ENCODE assay signal across 26 cellular contexts in genomic region chr11:109208116-109208515, GRCh38.
"Had no signal": no experiment of that assay in that cellular context is flagged by ENCODE, and none has a peak within 500 bp of the region (broad histone marks: within the 10 kb centered on the region; RNA-seq: fewer than 3 reads in every experiment).

No MANE protein-coding gene starts in this region.

- H3K27ac Mint-ChIP-seq: endodermal cell; naive thymus-derived CD8-positive, alpha-beta T cell; nephron progenitor cell; stimulated activated effector memory CD8-positive, alpha-beta T cell treated with anti-CD3 and anti-CD28 coated beads, Interleukin-12 subunit alpha, Interleukin-12 subunit beta, amount 100 ng/mL, for 72 hours had no signal

- H3K4me3 Mint-ChIP-seq: endodermal cell; naive thymus-derived CD8-positive, alpha-beta T cell; nephron progenitor cell; stimulated activated effector memory CD8-positive, alpha-beta T cell treated with anti-CD3 and anti-CD28 coated beads, Interleukin-12 subunit alpha, Interleukin-12 subunit beta, amount 100 ng/mL, for 72 hours had no signal

- H3K4me1 ChIP-seq: gastroesophageal sphincter, heart left ventricle, lower lobe of right lung, psoas muscle, sigmoid colon, stomach, testis, tibial artery, upper lobe of left lung, uterus had no signal

- H3K27me3 ChIP-seq: gastroesophageal sphincter, heart left ventricle, hepatocyte, sigmoid colon, stomach, testis, tibial artery, upper lobe of left lung, uterus had no signal

- H3K4me3 ChIP-seq: gastroesophageal sphincter, heart left ventricle, hepatocyte, lower lobe of right lung, psoas muscle, sigmoid colon, stomach, testis, tibial artery, upper lobe of left lung, uterus had no signal

- H3K4me1 Mint-ChIP-seq: endodermal cell; naive thymus-derived CD8-positive, alpha-beta T cell; nephron progenitor cell; stimulated activated effector memory CD8-positive, alpha-beta T cell treated with anti-CD3 and anti-CD28 coated beads, Interleukin-12 subunit alpha, Interleukin-12 subunit beta, amount 100 ng/mL, for 72 hours had no signal

- DNase-seq: effector CD8-positive, alpha-beta T cell; endodermal cell; foreskin fibroblast; heart left ventricle; left colon; left ventricle myocardium superior; lower lobe of right lung; naive thymus-derived CD8-positive, alpha-beta T cell; nephron progenitor cell; nucleus accumbens; posterior cingulate gyrus; psoas muscle; right cardiac atrium; sigmoid colon; stimulated activated CD4-positive, alpha-beta T cell treated with anti-CD3 and anti-CD28 coated beads, Interleukin-2, amount 100 ng/mL, for 24 hours; stimulated activated CD4-positive, alpha-beta T cell treated with anti-CD3 and anti-CD28 coated beads, Interleukin-4, amount 100 ng/mL, for 24 hours; stimulated activated naive CD4-positive, alpha-beta T cell treated with Interleukin-2 at 50 U/mL for 16 hours; stomach; testis; tibial artery; upper lobe of left lung; uterus had no signal

- H3K36me3 Mint-ChIP-seq: naive thymus-derived CD8-positive, alpha-beta T cell; stimulated activated effector memory CD8-positive, alpha-beta T cell treated with anti-CD3 and anti-CD28 coated beads, Interleukin-12 subunit alpha, Interleukin-12 subunit beta, amount 100 ng/mL, for 72 hours had no signal

- H3K9me3 ChIP-seq: lower lobe of right lung, testis, tibial artery, upper lobe of left lung, uterus had no signal

- H3K27ac ChIP-seq: epithelial cell of prostate, gastroesophageal sphincter, heart left ventricle, hepatocyte, lower lobe of right lung, psoas muscle, sigmoid colon, stomach, testis, tibial artery, upper lobe of left lung, uterus had no signal

- H3K36me3 ChIP-seq: gastroesophageal sphincter, heart left ventricle, lower lobe of right lung, sigmoid colon, stomach, tibial artery, upper lobe of left lung, uterus had no signal
